ENCODE assay signal across 16 cellular contexts in genomic region chr9:106953166-106953565, GRCh38.
DNase-seq lines count a peak whose midpoint lies in the region; ATAC-seq, FAIRE-seq and TF ChIP-seq lines count a peak whose summit lies in the region.
"Had no signal": no experiment of that assay in that cellular context is flagged by ENCODE, and none has a peak within 500 bp of the region (broad histone marks: within the 10 kb centered on the region; RNA-seq: fewer than 3 reads in every experiment).

No MANE protein-coding gene starts in this region.

- no peak overlapping the region for H3K27ac ChIP-seq in brain microvascular endothelial cell
- H3K27ac ChIP-seq: BLaER1, upper lobe of left lung, WERI-Rb-1 had no signal

- no peak for ATAC-seq in naive thymus-derived CD8-positive, alpha-beta T cell

- peak; percentile 9 for FAIRE-seq in HTR-8/SVneo (lab: Jason Lieb, UNC)

- POLR2A ChIA-PET in naive thymus-derived CD8-positive, alpha-beta T cell (lab: Charles Lee) = no interaction called here

- H3K4me3 ChIP-seq in brain microvascular endothelial cell (ENCODE audit: low read depth, low read length) = no peak overlapping the region
- H3K4me3 ChIP-seq: BLaER1, upper lobe of left lung had no signal

- no peaks in the 10 kb centered on the region for H3K36me3 ChIP-seq in brain microvascular endothelial cell (replicated peaks)
- H3K36me3 ChIP-seq: BLaER1, upper lobe of left lung had no signal

- no peaks in the 10 kb centered on the region for H3K36me3 Mint-ChIP-seq in naive thymus-derived CD8-positive, alpha-beta T cell
- H3K36me3 Mint-ChIP-seq: activated naive CD8-positive, alpha-beta T cell; memory B cell had no signal

- DNase-seq in AG08395 (ENCODE audit: low spot score) (peak; percentile 40), HTR-8/SVneo (ENCODE audit: insufficient read length, low spot score) (peak; percentile 39), brain microvascular endothelial cell (peak; percentile 40), myocyte (ENCODE audit: low read depth) (peak; percentile 89), hypothalamus (lab: John Stamatoyannopoulos, UW) (no peak)
- DNase-seq in activated effector memory CD4-positive, alpha-beta T cell treated with anti-CD3 and anti-CD28 coated beads, Interleukin-2, amount 50 U/mL, for 16 hours = no peak
- no peak for DNase-seq in stimulated activated CD4-positive, alpha-beta T cell treated with anti-CD3 and anti-CD28 coated beads, Interleukin-4, amount 100 ng/mL, for 4 hours
- no peak for DNase-seq in naive thymus-derived CD8-positive, alpha-beta T cell
- DNase-seq: Karpas-422; NCI-H1930; stimulated activated CD4-positive, alpha-beta T cell treated with anti-CD3 and anti-CD28 coated beads, Interleukin-2, amount 100 ng/mL, for 24 hours; upper lobe of left lung; WERI-Rb-1 had no signal

- no peak overlapping the region for H3K4me3 Mint-ChIP-seq in naive thymus-derived CD8-positive, alpha-beta T cell
- H3K4me3 Mint-ChIP-seq: activated naive CD8-positive, alpha-beta T cell; memory B cell had no signal

- H3K27me3 ChIP-seq in brain microvascular endothelial cell (replicated peaks) = no peaks in the 10 kb centered on the region
- H3K27me3 ChIP-seq: BLaER1, upper lobe of left lung had no signal

- H3K4me1 Mint-ChIP-seq in naive thymus-derived CD8-positive, alpha-beta T cell = no peaks in the 10 kb centered on the region
- H3K4me1 Mint-ChIP-seq: memory B cell had no signal

- TF ChIP-seq CTCF in brain microvascular endothelial cell (IDR thresholded peaks at IDR 0.05; ENCODE audit: low read depth, low read length, missing control alignments) = no peak

- in situ Hi-C loops in brain microvascular endothelial cell (cut with HindIII; ENCODE audit: low pct_ligation_motif_present, low sequenced_read_pairs) = no loop called here

- peaks cover 0 to 21% (median 2%) of the 10 kb centered on the region in 9 donors for H3K9me3 Mint-ChIP-seq in naive thymus-derived CD8-positive, alpha-beta T cell

- H3K27me3 Mint-ChIP-seq in naive thymus-derived CD8-positive, alpha-beta T cell = peaks cover 0 to 20% (median 7%) of the 10 kb centered on the region in 5 donors
- H3K27me3 Mint-ChIP-seq: activated naive CD8-positive, alpha-beta T cell had no signal

- H3K27ac Mint-ChIP-seq in naive thymus-derived CD8-positive, alpha-beta T cell = no peak overlapping the region
- H3K27ac Mint-ChIP-seq: activated naive CD8-positive, alpha-beta T cell; memory B cell had no signal

Comparison
In these comparisons a context has a peak if more than half of its experiments do, and no peak if none do; other contexts are left out.
1. DNase-seq: peak in AG08395 (single experiment), HTR-8/SVneo (single experiment), brain microvascular endothelial cell (single experiment) and myocyte (single experiment); none in activated effector memory CD4-positive, alpha-beta T cell treated with anti-CD3 and anti-CD28 coated beads, Interleukin-2, amount 50 U/mL, for 16 hours (single experiment), stimulated activated CD4-positive, alpha-beta T cell treated with anti-CD3 and anti-CD28 coated beads, Interleukin-4, amount 100 ng/mL, for 4 hours (0 of 2), hypothalamus (0 of 51) and naive thymus-derived CD8-positive, alpha-beta T cell (0 of 10).